ENCODE assay signal across 1 cellular context in genomic region chr3:113685956-113686721, GRCh38.
TF ChIP-seq lines count a peak whose summit lies in the region.

No MANE protein-coding gene starts in this region.

TF ChIP-seq in HepG2, 621 proteins besides CTCF, POLR2A, EP300 and RAD21 (continued from another document and continues in another):
- TF ChIP-seq SIX4 (CRISPR knock-in tag; IDR thresholded peaks at IDR 0.05) (no peak), SPEN (CRISPR knock-in tag; IDR thresholded peaks at IDR 0.05; ENCODE audit: low read depth) (no peak), TRIM22 (IDR thresholded peaks at IDR 0.05) (no peak), SRF (IDR thresholded peaks at IDR 0.05; ENCODE audit: low read depth, low read length) (no peak), ZNF496 (CRISPR knock-in tag; IDR thresholded peaks at IDR 0.05; ENCODE audit: insufficient replicate concordance) (no peak), ZNF121 (CRISPR knock-in tag; IDR thresholded peaks at IDR 0.05) (peak; percentile 52; the same call in 1 of the 2 replicates), ZNF562 (CRISPR knock-in tag; IDR thresholded peaks at IDR 0.05; ENCODE audit: borderline replicate concordance) (no peak), JUN (CRISPR knock-in tag; IDR thresholded peaks at IDR 0.05) (no peak), HNRNPL (IDR thresholded peaks at IDR 0.05; ENCODE audit: low read depth, low read length) (no peak), ZNF687 (CRISPR knock-in tag; IDR thresholded peaks at IDR 0.05) (no peak), XRCC5 (optimal IDR thresholded peaks at IDR 0.05; ENCODE audit: low read length) (peak; percentile 83), CENPBD1 (CRISPR knock-in tag; IDR thresholded peaks at IDR 0.05; ENCODE audit: borderline replicate concordance, low read depth) (no peak), ATF3 (CRISPR knock-in tag; IDR thresholded peaks at IDR 0.05) (no peak; the same call in 1 of the 2 replicates), ARNT2 (CRISPR knock-in tag; IDR thresholded peaks at IDR 0.05; ENCODE audit: low read depth) (no peak), MAX (IDR thresholded peaks at IDR 0.05) (peak; percentile 55; the same call in 1 of the 2 replicates), CSRNP1 (CRISPR knock-in tag; IDR thresholded peaks at IDR 0.05) (no peak), MXI1 (IDR thresholded peaks at IDR 0.05; ENCODE audit: borderline replicate concordance, low read depth, low read length) (no peak), HDAC1 (CRISPR knock-in tag; IDR thresholded peaks at IDR 0.05) (0 out of 2 replicates have a peak, but pooled peaks have one; percentile 20), ARHGAP35 (CRISPR knock-in tag; IDR thresholded peaks at IDR 0.05; ENCODE audit: borderline replicate concordance) (no peak), MEF2D (CRISPR knock-in tag; IDR thresholded peaks at IDR 0.05) (no peak), ZNF781 (CRISPR knock-in tag; IDR thresholded peaks at IDR 0.05; ENCODE audit: borderline replicate concordance, not compliant biosample characterization) (no peak), TBL1XR1 (IDR thresholded peaks at IDR 0.05; ENCODE audit: borderline replicate concordance, low read length, partially characterized antibody) (no peak), NFKB2 (CRISPR knock-in tag; IDR thresholded peaks at IDR 0.05; ENCODE audit: borderline replicate concordance) (no peak), NR1H2 (CRISPR knock-in tag; IDR thresholded peaks at IDR 0.05; ENCODE audit: borderline replicate concordance, low read depth) (no peak), ZNF282 (IDR thresholded peaks at IDR 0.05; ENCODE audit: partially characterized antibody) (no peak), NR2F2 (IDR thresholded peaks at IDR 0.05; ENCODE audit: borderline replicate concordance, low read depth) (no peak), ZNF547 (CRISPR knock-in tag; IDR thresholded peaks at IDR 0.05) (no peak), ATF5 (CRISPR knock-in tag; IDR thresholded peaks at IDR 0.05; ENCODE audit: low read depth) (no peak), ZNF317 (CRISPR knock-in tag; IDR thresholded peaks at IDR 0.05) (peak; percentile 73), SYNCRIP (IDR thresholded peaks at IDR 0.05; ENCODE audit: insufficient read depth, low read depth, low read length) (no peak), MTF1 (CRISPR knock-in tag; IDR thresholded peaks at IDR 0.05) (no peak), ZSCAN22 (CRISPR knock-in tag; IDR thresholded peaks at IDR 0.05) (no peak), MAFK (conservative IDR thresholded peaks at IDR 0.05 in 1 of 2, IDR thresholded peaks at IDR 0.05 in 1 of 2; ENCODE audit: low read length in 2 of 2) (no peak), HNF1B (CRISPR knock-in tag; IDR thresholded peaks at IDR 0.05) (0 out of 2 replicates have a peak, but pooled peaks have one; percentile 37), ZXDC (CRISPR knock-in tag; IDR thresholded peaks at IDR 0.05) (0 out of 2 replicates have a peak, but pooled peaks have one; percentile 32), ZNF44 (CRISPR knock-in tag; IDR thresholded peaks at IDR 0.05) (no peak), ESRRA (CRISPR knock-in tag; IDR thresholded peaks at IDR 0.05; ENCODE audit: low read depth) (no peak), ZSCAN29 (CRISPR knock-in tag; conservative IDR thresholded peaks at IDR 0.05) (no peak), ISX (CRISPR knock-in tag; conservative IDR thresholded peaks at IDR 0.05) (no peak), AHDC1 (CRISPR knock-in tag; IDR thresholded peaks at IDR 0.05; ENCODE audit: borderline replicate concordance) (no peak), ELF1 (CRISPR knock-in tag; IDR thresholded peaks at IDR 0.05) (0 out of 2 replicates have a peak, but pooled peaks have one; percentile 17), HMG20A (CRISPR knock-in tag; IDR thresholded peaks at IDR 0.05; ENCODE audit: borderline replicate concordance) (peak; percentile 62; the same call in 1 of the 2 replicates), ZNF883 (CRISPR knock-in tag; IDR thresholded peaks at IDR 0.05; ENCODE audit: not compliant biosample characterization) (no peak), ZBTB21 (CRISPR knock-in tag; IDR thresholded peaks at IDR 0.05) (no peak), TAF1 (CRISPR knock-in tag; IDR thresholded peaks at IDR 0.05) (no peak), ZNF3 (CRISPR knock-in tag; IDR thresholded peaks at IDR 0.05) (no peak), RBAK (CRISPR knock-in tag; IDR thresholded peaks at IDR 0.05) (no peak)
